Comparison of ENCODE assay signal across 22 cellular contexts in the genomic region with DNA sequence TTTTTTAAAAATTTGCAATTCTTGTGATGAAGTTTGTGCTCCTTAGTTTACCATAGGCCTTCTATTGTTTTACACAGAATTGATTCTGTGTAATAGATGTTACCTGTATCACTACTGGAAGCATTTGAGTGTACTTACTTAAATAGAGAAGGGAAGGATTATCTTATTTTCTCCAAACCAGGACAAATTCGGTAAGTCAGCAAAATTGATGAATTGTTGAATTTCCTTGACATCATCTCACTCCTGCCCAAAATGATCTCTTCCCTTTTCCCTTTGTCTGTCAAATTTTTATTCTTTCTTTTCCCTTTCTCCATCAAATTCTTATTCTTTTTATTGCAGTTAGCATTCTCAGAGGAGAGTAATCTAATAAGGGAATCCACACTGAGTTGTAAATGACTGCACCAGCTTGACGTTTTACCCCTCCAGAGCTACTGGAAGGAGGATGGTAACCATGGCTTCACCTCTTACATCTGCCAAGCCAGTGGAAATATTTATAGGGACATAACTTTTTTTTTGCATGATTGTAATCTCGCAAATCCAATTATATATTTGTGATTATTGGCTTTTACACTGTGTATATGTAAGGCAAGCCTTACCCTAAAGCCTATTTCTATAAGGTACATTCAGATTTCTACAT. TPM values are rescaled to one million over a fixed set of nuclear protein-coding genes. Genes with fewer than 3 reads are reported as not detected.
"Had no signal": no experiment of that assay in that cellular context is flagged by ENCODE, and none has a peak within 500 bp of the region (broad histone marks: within the 10 kb centered on the region; RNA-seq: fewer than 3 reads in every experiment).

No MANE protein-coding gene starts in this region.

- H3K27ac ChIP-seq: coronary artery, dorsolateral prefrontal cortex, lower lobe of right lung, pancreas, suprapubic skin, thyroid gland, upper lobe of left lung, vagina had no signal

- H3K4me1 ChIP-seq: lower lobe of right lung, pancreas, suprapubic skin, thyroid gland, upper lobe of left lung, vagina had no signal

- ATAC-seq: left lobe of liver, lower lobe of right lung, pancreas had no signal

- FAIRE-seq: frontal cortex, islet of Langerhans, pancreas, small intestine had no signal

- H3K27me3 ChIP-seq: heart right ventricle, pancreas, suprapubic skin, thyroid gland, upper lobe of left lung, vagina had no signal

- H3K36me3 ChIP-seq: heart right ventricle, lower lobe of right lung, pancreas, suprapubic skin, thyroid gland, upper lobe of left lung, vagina had no signal

- H3K4me3 ChIP-seq: coronary artery, dorsolateral prefrontal cortex, heart right ventricle, lower lobe of right lung, pancreas, suprapubic skin, thyroid gland, upper lobe of left lung, vagina had no signal

- H3K9me3 ChIP-seq: heart right ventricle, lower lobe of right lung, pancreas, suprapubic skin, thyroid gland, upper lobe of left lung, vagina had no signal

- DNase-seq: dorsolateral prefrontal cortex; effector CD8-positive, alpha-beta T cell; heart right ventricle; hypothalamus; kidney glomerular epithelial cell; lower lobe of right lung; naive B cell; occipital lobe; pancreas; retina; small intestine; stimulated activated CD4-positive, alpha-beta T cell treated with anti-CD3 and anti-CD28 coated beads, Interleukin-12 subunit alpha, Interleukin-12 subunit beta, amount 100 ng/mL, for 4 hours; stimulated activated naive CD4-positive, alpha-beta T cell treated with Interleukin-2 at 50 U/mL for 16 hours; thyroid gland; upper lobe of left lung had no signal

RNA-seq across cellular contexts. Expression of a gene that starts 42.6 kb away (rescaled TPM):
- total RNA-seq: chondrocyte, frontal cortex, occipital lobe had no signal
